19 cellular contexts compared by ENCODE assay signal in genomic region chr18:44859751-44860458, GRCh38.
"Had no signal": no experiment of that assay in that cellular context is flagged by ENCODE, and none has a peak within 500 bp of the region (broad histone marks: within the 10 kb centered on the region; RNA-seq: fewer than 3 reads in every experiment).

No MANE protein-coding gene starts in this region.

- H3K27ac ChIP-seq: coronary artery, ovary, right lobe of liver, spleen, thyroid gland had no signal

- ATAC-seq: activated CD8-positive, alpha-beta T cell treated with anti-CD3 and anti-CD28 coated beads for 36 hours; activated T-helper 17 cell treated with anti-CD3 and anti-CD28 coated beads, Interleukin-2, amount 50 U/mL, for 72 hours; naive thymus-derived CD4-positive, alpha-beta T cell had no signal

- DNase-seq: activated B cell treated with CpG ODN at 0.5 μM for 24 hours; activated CD4-positive, alpha-beta T cell treated with anti-CD3 and anti-CD28 coated beads, Interleukin-2, amount 10 ng/mL, durations not matched to agents 24 days and 14 days; activated CD8-positive, alpha-beta T cell treated with anti-CD3 and anti-CD28 coated beads for 36 hours; activated naive CD4-positive, alpha-beta T cell treated with Interleukin-2 at 50 U/mL for 16 hours; activated naive CD8-positive, alpha-beta T cell treated with anti-CD3 and anti-CD28 coated beads, Interleukin-2, amount 10 ng/mL, durations not matched to agents 7 days and 5 days; activated T-cell treated with anti-CD3 and anti-CD28 coated beads, Interleukin-2, amount 50 U/mL, for 1 hour; amygdala; central memory CD4-positive, alpha-beta T cell; mesendoderm; naive thymus-derived CD4-positive, alpha-beta T cell; ovary; right lobe of liver; spleen; stimulated activated naive B cell treated with anti-CD40 and anti-IgM and Interleukin-4, amounts not matched to agents 10 μg/mL and 1 μg/mL and 100 μg/mL, for 72 hours; T-helper 1 cell; T-helper 9 cell; thyroid gland had no signal

- H3K9me3 ChIP-seq: ovary, right lobe of liver, spleen, thyroid gland had no signal

- H3K4me3 ChIP-seq: coronary artery, ovary, right lobe of liver, spleen, thyroid gland had no signal

- H3K4me1 Mint-ChIP-seq: activated CD4-positive, alpha-beta T cell treated with anti-CD3 and anti-CD28 coated beads, Interleukin-2, amount 10 ng/mL, durations not matched to agents 24 days and 14 days; activated naive CD8-positive, alpha-beta T cell treated with anti-CD3 and anti-CD28 coated beads, Interleukin-2, amount 10 ng/mL, durations not matched to agents 7 days and 5 days; activated T-helper 17 cell treated with anti-CD3 and anti-CD28 coated beads, Interleukin-2, amount 50 U/mL, for 72 hours had no signal

- H3K36me3 ChIP-seq: ovary, right lobe of liver, spleen, thyroid gland had no signal

- H3K27ac Mint-ChIP-seq: activated B cell treated with CpG ODN at 0.5 μM for 24 hours; activated CD4-positive, alpha-beta T cell treated with anti-CD3 and anti-CD28 coated beads, Interleukin-2, amount 10 ng/mL, durations not matched to agents 24 days and 14 days; activated CD8-positive, alpha-beta T cell treated with anti-CD3 and anti-CD28 coated beads for 36 hours; activated naive CD8-positive, alpha-beta T cell treated with anti-CD3 and anti-CD28 coated beads, Interleukin-2, amount 10 ng/mL, durations not matched to agents 7 days and 5 days; activated T-helper 17 cell treated with anti-CD3 and anti-CD28 coated beads, Interleukin-2, amount 50 U/mL, for 72 hours; naive thymus-derived CD4-positive, alpha-beta T cell; stimulated activated naive B cell treated with anti-CD40 and anti-IgM and Interleukin-4, amounts not matched to agents 10 μg/mL and 1 μg/mL and 100 μg/mL, for 72 hours had no signal

- H3K27me3 ChIP-seq: ovary, right lobe of liver, spleen, thyroid gland had no signal

- H3K9me3 Mint-ChIP-seq: activated B cell treated with CpG ODN at 0.5 μM for 24 hours; activated CD4-positive, alpha-beta T cell treated with anti-CD3 and anti-CD28 coated beads, Interleukin-2, amount 10 ng/mL, durations not matched to agents 24 days and 14 days; activated CD8-positive, alpha-beta T cell treated with anti-CD3 and anti-CD28 coated beads for 36 hours; activated T-helper 17 cell treated with anti-CD3 and anti-CD28 coated beads, Interleukin-2, amount 50 U/mL, for 72 hours had no signal

- H3K27me3 Mint-ChIP-seq: activated B cell treated with CpG ODN at 0.5 μM for 24 hours; stimulated activated naive B cell treated with anti-CD40 and anti-IgM and Interleukin-4, amounts not matched to agents 10 μg/mL and 1 μg/mL and 100 μg/mL, for 72 hours had no signal

- H3K36me3 Mint-ChIP-seq: activated naive CD8-positive, alpha-beta T cell treated with anti-CD3 and anti-CD28 coated beads, Interleukin-2, amount 10 ng/mL, durations not matched to agents 7 days and 5 days had no signal

- H3K4me3 Mint-ChIP-seq: activated B cell treated with CpG ODN at 0.5 μM for 24 hours; activated CD4-positive, alpha-beta T cell treated with anti-CD3 and anti-CD28 coated beads, Interleukin-2, amount 10 ng/mL, durations not matched to agents 24 days and 14 days; activated CD8-positive, alpha-beta T cell treated with anti-CD3 and anti-CD28 coated beads for 36 hours; activated naive CD8-positive, alpha-beta T cell treated with anti-CD3 and anti-CD28 coated beads, Interleukin-2, amount 10 ng/mL, durations not matched to agents 7 days and 5 days; activated T-helper 17 cell treated with anti-CD3 and anti-CD28 coated beads, Interleukin-2, amount 50 U/mL, for 72 hours; naive thymus-derived CD4-positive, alpha-beta T cell; stimulated activated naive B cell treated with anti-CD40 and anti-IgM and Interleukin-4, amounts not matched to agents 10 μg/mL and 1 μg/mL and 100 μg/mL, for 72 hours had no signal
